Comparison of ENCODE assay signal across 1 cellular context in the genomic region with DNA sequence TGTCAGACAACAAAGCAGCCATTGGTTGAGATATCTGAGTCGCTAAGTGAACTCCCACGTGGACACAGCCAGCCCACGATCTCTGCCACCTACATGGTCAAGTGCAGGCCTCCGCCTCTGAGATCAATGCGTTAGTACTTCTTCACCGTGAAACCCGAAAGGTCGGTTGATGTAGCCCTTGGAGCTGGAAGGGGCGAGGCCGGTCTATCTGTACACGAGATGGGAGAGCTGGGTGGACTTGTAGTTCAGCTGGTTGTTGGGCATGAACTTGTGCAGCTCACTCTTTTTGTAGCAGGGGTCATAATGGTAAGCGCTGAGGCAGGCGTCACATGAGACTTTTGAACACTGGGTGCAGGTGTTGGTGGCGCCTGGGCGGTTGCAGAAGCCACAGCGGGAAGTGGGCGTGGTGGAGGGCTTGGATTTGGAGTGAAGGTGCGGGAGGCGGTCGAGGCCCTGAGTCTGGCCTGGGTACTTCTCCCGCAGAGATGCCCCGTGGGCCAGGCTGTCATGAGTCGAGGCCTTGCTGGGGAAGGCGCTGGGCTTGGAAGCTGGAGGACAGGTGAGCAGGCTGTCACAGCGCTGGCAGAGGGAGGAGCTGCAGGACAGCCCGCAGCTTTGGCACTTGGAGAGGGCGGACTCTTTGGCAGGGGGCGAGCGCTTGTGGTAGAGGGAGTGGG.
TF ChIP-seq lines count a peak whose summit lies in the region.

No MANE protein-coding gene starts in this region.

TF ChIP-seq in SK-N-SH treated with all-trans-retinoic acid at 6 μM for 48 hours, 23 proteins besides CTCF, POLR2A, EP300 and RAD21 (continued from another document):
- TF ChIP-seq, protein P1, sequence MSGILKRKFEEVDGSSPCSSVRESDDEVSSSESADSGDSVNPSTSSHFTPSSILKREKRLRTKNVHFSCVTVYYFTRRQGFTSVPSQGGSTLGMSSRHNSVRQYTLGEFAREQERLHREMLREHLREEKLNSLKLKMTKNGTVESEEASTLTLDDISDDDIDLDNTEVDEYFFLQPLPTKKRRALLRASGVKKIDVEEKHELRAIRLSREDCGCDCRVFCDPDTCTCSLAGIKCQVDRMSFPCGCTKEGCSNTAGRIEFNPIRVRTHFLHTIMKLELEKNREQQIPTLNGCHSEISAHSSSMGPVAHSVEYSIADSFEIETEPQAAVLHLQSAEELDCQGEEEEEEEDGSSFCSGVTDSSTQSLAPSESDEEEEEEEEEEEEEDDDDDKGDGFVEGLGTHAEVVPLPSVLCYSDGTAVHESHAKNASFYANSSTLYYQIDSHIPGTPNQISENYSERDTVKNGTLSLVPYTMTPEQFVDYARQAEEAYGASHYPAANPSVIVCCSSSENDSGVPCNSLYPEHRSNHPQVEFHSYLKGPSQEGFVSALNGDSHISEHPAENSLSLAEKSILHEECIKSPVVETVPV (CRISPR knock-in tag; IDR thresholded peaks at IDR 0.05) = no peak
- TF ChIP-seq, protein P2, sequence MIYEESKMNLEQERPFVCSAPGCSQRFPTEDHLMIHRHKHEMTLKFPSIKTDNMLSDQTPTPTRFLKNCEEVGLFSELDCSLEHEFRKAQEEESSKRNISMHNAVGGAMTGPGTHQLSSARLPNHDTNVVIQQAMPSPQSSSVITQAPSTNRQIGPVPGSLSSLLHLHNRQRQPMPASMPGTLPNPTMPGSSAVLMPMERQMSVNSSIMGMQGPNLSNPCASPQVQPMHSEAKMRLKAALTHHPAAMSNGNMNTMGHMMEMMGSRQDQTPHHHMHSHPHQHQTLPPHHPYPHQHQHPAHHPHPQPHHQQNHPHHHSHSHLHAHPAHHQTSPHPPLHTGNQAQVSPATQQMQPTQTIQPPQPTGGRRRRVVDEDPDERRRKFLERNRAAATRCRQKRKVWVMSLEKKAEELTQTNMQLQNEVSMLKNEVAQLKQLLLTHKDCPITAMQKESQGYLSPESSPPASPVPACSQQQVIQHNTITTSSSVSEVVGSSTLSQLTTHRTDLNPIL (CRISPR knock-in tag; IDR thresholded peaks at IDR 0.05; ENCODE audit: low read depth) = no peak
- TF ChIP-seq BACH2 (CRISPR knock-in tag; IDR thresholded peaks at IDR 0.05; ENCODE audit: borderline replicate concordance) = no peak
- TF ChIP-seq ZNF70 (CRISPR knock-in tag; IDR thresholded peaks at IDR 0.05) = no peak
- no peak for TF ChIP-seq ISL1 (CRISPR knock-in tag; IDR thresholded peaks at IDR 0.05)
